In the genomic region with DNA sequence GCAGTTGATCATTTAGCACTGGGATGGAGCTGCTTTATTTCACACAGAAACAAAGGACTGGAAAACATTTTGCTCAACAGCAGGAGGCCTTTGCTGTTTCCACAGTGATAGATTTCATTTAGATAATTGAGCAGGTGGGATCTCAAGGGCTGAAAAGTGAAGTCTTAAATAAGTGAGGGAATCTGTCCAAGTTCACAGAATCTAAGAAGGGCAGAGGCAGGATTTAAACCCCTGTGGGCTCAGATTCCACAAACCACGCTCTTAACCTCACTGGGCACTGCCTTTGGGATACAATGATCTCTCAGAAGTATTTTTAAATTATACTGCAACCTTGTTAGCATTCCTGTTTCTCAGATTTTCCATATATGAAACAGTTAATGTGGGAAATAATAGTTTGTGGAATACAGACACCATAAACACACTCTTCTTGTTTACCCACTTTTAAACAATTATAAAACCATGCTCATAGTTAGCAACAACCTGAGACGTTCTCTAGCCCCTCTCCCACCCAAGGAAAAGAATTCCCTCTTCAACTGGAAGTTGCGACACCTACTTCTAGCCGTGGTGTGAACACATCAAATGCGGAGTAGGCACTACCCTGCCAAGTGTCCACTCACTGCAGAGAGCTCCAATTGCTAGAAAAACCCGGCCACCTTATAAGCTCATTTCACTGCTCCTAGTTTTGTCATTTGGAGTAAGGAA, we compare ENCODE assay signal across 2 cellular contexts.
TF ChIP-seq lines count a peak whose summit lies in the region.

No MANE protein-coding gene starts in this region.

TF ChIP-seq in K562, 482 proteins besides CTCF, POLR2A, EP300 and RAD21 (continues in another document):
- TF ChIP-seq NFIX (CRISPR knock-in tag; IDR thresholded peaks at IDR 0.05; ENCODE audit: low read depth): no peak
- no peak for TF ChIP-seq CHD4 (IDR thresholded peaks at IDR 0.05; ENCODE audit: insufficient read depth, insufficient replicate concordance, low read depth, low read length, poor library complexity, severe bottlenecking)
- TF ChIP-seq, protein P1, sequence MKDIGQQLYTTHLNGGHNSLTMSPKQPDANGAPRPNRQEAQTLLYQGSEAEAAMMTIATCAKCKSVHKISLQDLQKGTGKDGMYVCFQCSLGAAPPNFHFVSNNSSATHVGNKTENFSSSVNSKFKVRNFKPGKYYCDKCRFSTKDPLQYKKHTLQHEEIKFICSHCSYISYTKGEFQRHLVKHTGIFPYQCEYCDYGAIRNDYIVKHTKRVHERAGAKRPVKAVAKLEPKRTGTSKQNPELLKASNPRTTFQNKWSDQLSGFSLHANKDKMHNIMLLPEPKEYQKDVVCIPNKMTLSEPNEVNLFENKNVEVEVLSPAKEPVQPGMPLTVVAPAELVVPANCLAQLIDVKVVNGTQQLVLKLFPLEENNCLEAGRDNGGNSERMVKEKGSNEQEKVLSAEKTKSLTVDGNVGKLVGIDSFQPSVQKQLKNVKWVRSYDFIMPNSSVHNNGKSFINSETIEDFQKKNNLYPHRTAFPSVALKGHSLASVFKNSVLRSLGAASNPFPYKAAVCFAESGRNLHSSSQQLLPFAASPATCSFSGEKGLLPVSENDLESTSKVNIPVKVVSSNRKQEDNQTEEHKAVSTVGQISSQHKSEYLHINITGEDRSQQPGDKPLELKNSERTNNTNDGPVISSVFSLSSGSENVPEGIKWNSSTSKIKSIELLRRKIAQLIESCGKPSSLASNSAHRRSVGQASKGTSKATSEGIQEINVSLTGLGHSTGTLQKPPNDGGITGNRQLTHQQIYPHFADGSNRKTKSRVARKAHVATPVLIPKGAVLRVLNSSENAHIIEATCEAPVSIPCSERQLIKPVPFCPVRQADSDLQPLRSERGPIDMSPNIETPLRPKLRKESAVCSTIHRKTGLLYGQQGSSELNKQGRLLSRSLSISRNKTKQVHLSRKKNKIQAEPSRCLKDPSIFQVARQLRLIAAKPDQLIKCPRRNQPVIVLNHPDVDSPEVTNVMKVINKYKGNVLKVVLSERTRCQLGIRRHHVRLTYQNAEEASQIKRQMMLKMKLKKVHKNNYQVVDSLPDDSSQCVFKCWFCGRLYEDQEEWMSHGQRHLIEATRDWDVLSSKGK (CRISPR knock-in tag; IDR thresholded peaks at IDR 0.05): no peak
- TF ChIP-seq, protein P2, sequence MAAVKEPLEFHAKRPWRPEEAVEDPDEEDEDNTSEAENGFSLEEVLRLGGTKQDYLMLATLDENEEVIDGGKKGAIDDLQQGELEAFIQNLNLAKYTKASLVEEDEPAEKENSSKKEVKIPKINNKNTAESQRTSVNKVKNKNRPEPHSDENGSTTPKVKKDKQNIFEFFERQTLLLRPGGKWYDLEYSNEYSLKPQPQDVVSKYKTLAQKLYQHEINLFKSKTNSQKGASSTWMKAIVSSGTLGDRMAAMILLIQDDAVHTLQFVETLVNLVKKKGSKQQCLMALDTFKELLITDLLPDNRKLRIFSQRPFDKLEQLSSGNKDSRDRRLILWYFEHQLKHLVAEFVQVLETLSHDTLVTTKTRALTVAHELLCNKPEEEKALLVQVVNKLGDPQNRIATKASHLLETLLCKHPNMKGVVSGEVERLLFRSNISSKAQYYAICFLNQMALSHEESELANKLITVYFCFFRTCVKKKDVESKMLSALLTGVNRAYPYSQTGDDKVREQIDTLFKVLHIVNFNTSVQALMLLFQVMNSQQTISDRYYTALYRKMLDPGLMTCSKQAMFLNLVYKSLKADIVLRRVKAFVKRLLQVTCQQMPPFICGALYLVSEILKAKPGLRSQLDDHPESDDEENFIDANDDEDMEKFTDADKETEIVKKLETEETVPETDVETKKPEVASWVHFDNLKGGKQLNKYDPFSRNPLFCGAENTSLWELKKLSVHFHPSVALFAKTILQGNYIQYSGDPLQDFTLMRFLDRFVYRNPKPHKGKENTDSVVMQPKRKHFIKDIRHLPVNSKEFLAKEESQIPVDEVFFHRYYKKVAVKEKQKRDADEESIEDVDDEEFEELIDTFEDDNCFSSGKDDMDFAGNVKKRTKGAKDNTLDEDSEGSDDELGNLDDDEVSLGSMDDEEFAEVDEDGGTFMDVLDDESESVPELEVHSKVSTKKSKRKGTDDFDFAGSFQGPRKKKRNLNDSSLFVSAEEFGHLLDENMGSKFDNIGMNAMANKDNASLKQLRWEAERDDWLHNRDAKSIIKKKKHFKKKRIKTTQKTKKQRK (IDR thresholded peaks at IDR 0.05; ENCODE audit: borderline replicate concordance, low read depth, low read length): no peak
- no peak for TF ChIP-seq ZNF79 (CRISPR knock-in tag; IDR thresholded peaks at IDR 0.05; ENCODE audit: low read depth)
- TF ChIP-seq DMBX1 (CRISPR knock-in tag; IDR thresholded peaks at IDR 0.05; ENCODE audit: borderline replicate concordance): no peak
- TF ChIP-seq SMAD1 (IDR thresholded peaks at IDR 0.05; ENCODE audit: low read depth, low read length, partially characterized antibody): no peak
- TF ChIP-seq HDAC2 (IDR thresholded peaks at IDR 0.05): no peak
- TF ChIP-seq, protein P3, sequence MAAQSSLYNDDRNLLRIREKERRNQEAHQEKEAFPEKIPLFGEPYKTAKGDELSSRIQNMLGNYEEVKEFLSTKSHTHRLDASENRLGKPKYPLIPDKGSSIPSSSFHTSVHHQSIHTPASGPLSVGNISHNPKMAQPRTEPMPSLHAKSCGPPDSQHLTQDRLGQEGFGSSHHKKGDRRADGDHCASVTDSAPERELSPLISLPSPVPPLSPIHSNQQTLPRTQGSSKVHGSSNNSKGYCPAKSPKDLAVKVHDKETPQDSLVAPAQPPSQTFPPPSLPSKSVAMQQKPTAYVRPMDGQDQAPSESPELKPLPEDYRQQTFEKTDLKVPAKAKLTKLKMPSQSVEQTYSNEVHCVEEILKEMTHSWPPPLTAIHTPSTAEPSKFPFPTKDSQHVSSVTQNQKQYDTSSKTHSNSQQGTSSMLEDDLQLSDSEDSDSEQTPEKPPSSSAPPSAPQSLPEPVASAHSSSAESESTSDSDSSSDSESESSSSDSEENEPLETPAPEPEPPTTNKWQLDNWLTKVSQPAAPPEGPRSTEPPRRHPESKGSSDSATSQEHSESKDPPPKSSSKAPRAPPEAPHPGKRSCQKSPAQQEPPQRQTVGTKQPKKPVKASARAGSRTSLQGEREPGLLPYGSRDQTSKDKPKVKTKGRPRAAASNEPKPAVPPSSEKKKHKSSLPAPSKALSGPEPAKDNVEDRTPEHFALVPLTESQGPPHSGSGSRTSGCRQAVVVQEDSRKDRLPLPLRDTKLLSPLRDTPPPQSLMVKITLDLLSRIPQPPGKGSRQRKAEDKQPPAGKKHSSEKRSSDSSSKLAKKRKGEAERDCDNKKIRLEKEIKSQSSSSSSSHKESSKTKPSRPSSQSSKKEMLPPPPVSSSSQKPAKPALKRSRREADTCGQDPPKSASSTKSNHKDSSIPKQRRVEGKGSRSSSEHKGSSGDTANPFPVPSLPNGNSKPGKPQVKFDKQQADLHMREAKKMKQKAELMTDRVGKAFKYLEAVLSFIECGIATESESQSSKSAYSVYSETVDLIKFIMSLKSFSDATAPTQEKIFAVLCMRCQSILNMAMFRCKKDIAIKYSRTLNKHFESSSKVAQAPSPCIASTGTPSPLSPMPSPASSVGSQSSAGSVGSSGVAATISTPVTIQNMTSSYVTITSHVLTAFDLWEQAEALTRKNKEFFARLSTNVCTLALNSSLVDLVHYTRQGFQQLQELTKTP (IDR thresholded peaks at IDR 0.05; ENCODE audit: low read depth in 1 of 2, partially characterized antibody in 2 of 2): no peak
- no peak for TF ChIP-seq SMAD4 (CRISPR knock-in tag; conservative IDR thresholded peaks at IDR 0.05)
- no peak for TF ChIP-seq KAT7 (CRISPR knock-in tag; IDR thresholded peaks at IDR 0.05; ENCODE audit: borderline replicate concordance)
- no peak for TF ChIP-seq PRMT5 (CRISPR knock-in tag; IDR thresholded peaks at IDR 0.05)

TF ChIP-seq in neural cell, 6 proteins besides CTCF, POLR2A, EP300 and RAD21:
- TF ChIP-seq, protein P4, sequence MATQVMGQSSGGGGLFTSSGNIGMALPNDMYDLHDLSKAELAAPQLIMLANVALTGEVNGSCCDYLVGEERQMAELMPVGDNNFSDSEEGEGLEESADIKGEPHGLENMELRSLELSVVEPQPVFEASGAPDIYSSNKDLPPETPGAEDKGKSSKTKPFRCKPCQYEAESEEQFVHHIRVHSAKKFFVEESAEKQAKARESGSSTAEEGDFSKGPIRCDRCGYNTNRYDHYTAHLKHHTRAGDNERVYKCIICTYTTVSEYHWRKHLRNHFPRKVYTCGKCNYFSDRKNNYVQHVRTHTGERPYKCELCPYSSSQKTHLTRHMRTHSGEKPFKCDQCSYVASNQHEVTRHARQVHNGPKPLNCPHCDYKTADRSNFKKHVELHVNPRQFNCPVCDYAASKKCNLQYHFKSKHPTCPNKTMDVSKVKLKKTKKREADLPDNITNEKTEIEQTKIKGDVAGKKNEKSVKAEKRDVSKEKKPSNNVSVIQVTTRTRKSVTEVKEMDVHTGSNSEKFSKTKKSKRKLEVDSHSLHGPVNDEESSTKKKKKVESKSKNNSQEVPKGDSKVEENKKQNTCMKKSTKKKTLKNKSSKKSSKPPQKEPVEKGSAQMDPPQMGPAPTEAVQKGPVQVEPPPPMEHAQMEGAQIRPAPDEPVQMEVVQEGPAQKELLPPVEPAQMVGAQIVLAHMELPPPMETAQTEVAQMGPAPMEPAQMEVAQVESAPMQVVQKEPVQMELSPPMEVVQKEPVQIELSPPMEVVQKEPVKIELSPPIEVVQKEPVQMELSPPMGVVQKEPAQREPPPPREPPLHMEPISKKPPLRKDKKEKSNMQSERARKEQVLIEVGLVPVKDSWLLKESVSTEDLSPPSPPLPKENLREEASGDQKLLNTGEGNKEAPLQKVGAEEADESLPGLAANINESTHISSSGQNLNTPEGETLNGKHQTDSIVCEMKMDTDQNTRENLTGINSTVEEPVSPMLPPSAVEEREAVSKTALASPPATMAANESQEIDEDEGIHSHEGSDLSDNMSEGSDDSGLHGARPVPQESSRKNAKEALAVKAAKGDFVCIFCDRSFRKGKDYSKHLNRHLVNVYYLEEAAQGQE (IDR thresholded peaks at IDR 0.05; ENCODE audit: borderline replicate concordance): no peak
- TF ChIP-seq EZH2 (IDR thresholded peaks at IDR 0.05; ENCODE audit: borderline replicate concordance, insufficient read depth, low read length, poor library complexity, severe bottlenecking) (no peak), SMC3 (conservative IDR thresholded peaks at IDR 0.05; ENCODE audit: poor library complexity) (no peak), MXI1 (conservative IDR thresholded peaks at IDR 0.05; ENCODE audit: poor library complexity, severe bottlenecking) (no peak), TAF1 (IDR thresholded peaks at IDR 0.05; ENCODE audit: low read depth) (no peak), POLR2AphosphoS5 (IDR thresholded peaks at IDR 0.05) (no peak)
